Comparison of ENCODE assay signal across 20 cellular contexts in the genomic region with DNA sequence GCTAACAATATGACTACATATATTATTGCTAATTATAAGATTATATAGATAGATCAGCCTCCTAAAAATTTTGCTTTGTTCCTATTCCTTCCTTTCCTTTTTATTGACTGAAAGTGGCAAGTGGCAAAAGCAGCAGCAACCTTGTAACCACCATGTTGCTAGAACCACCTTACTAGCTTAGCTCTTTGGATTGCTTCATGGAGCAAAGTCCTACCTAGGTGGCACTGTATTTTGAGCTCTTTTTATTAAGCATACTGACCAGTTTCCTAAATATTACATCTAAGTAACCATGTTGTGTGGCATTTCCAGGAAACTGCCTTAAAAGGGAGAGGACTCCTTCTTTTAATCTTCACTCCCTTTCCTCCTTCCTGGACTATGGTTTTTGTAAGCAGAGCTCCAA.
"Had no signal": no experiment of that assay in that cellular context is flagged by ENCODE, and none has a peak within 500 bp of the region (broad histone marks: within the 10 kb centered on the region; RNA-seq: fewer than 3 reads in every experiment).

No MANE protein-coding gene starts in this region.

- H3K9ac ChIP-seq: neural progenitor cell had no signal

- H3K4me1 Mint-ChIP-seq: mesothelial cell of epicardium; neural progenitor cell; stimulated activated memory B cell treated with anti-CD40 and anti-IgM and Interleukin-4, amounts not matched to agents 10 μg/mL and 1 μg/mL and 100 μg/mL, for 72 hours had no signal

- H3K4me2 ChIP-seq: neural progenitor cell had no signal

- H3K27me3 Mint-ChIP-seq: natural killer cell treated with Interleukin-12 subunit alpha and Interleukin-12 subunit beta and Interleukin-15 and Interleukin-18, amount 100 ng/mL, for 72 hours; stimulated activated memory B cell treated with anti-CD40 and anti-IgM and Interleukin-4, amounts not matched to agents 10 μg/mL and 1 μg/mL and 100 μg/mL, for 72 hours; stimulated activated naive CD8-positive, alpha-beta T cell treated with anti-CD3 and anti-CD28 coated beads, Interleukin-15, Interleukin-2, amounts not matched to agents 100 ng/mL and 50 ng/mL, for 24 hours had no signal

- H3K9me3 ChIP-seq: esophagus muscularis mucosa, gastrocnemius medialis, heart right ventricle, left ventricle myocardium inferior, ovary, right atrium auricular region, testis had no signal

- FAIRE-seq: islet of Langerhans had no signal

- H2AFZ ChIP-seq: neural progenitor cell had no signal

- H3K4me1 ChIP-seq: esophagus muscularis mucosa, gastrocnemius medialis, left ventricle myocardium inferior, neural progenitor cell, right atrium auricular region, testis, tibial nerve had no signal

- H3K27me3 ChIP-seq: esophagus muscularis mucosa, gastrocnemius medialis, heart right ventricle, neural progenitor cell, ovary, right atrium auricular region, testis, tibial nerve had no signal

- H3K9me3 Mint-ChIP-seq: natural killer cell treated with Interleukin-12 subunit alpha and Interleukin-12 subunit beta and Interleukin-15 and Interleukin-18, amount 100 ng/mL, for 72 hours; neural progenitor cell; stimulated activated naive CD8-positive, alpha-beta T cell treated with anti-CD3 and anti-CD28 coated beads, Interleukin-15, Interleukin-2, amounts not matched to agents 100 ng/mL and 50 ng/mL, for 24 hours had no signal

- DNase-seq: effector CD8-positive, alpha-beta T cell; gastrocnemius medialis; heart right ventricle; hypothalamus; left ventricle myocardium inferior; nucleus accumbens; ovary; stimulated activated CD4-positive, alpha-beta T cell treated with anti-CD3 and anti-CD28 coated beads, Interleukin-4, amount 100 ng/mL, for 1 hour; testis had no signal

- H3K4me3 Mint-ChIP-seq: mesothelial cell of epicardium; natural killer cell treated with Interleukin-12 subunit alpha and Interleukin-12 subunit beta and Interleukin-15 and Interleukin-18, amount 100 ng/mL, for 72 hours; neural progenitor cell; stimulated activated memory B cell treated with anti-CD40 and anti-IgM and Interleukin-4, amounts not matched to agents 10 μg/mL and 1 μg/mL and 100 μg/mL, for 72 hours; stimulated activated naive CD8-positive, alpha-beta T cell treated with anti-CD3 and anti-CD28 coated beads, Interleukin-15, Interleukin-2, amounts not matched to agents 100 ng/mL and 50 ng/mL, for 24 hours had no signal

- H3K36me3 Mint-ChIP-seq: natural killer cell treated with Interleukin-12 subunit alpha and Interleukin-12 subunit beta and Interleukin-15 and Interleukin-18, amount 100 ng/mL, for 72 hours; neural progenitor cell; stimulated activated memory B cell treated with anti-CD40 and anti-IgM and Interleukin-4, amounts not matched to agents 10 μg/mL and 1 μg/mL and 100 μg/mL, for 72 hours had no signal

- H3K27ac ChIP-seq: coronary artery, epithelial cell of prostate, esophagus muscularis mucosa, gastrocnemius medialis, heart right ventricle, left ventricle myocardium inferior, neural progenitor cell, ovary, right atrium auricular region, testis, tibial nerve had no signal

- ATAC-seq: gastrocnemius medialis; heart right ventricle; natural killer cell treated with Interleukin-12 subunit alpha and Interleukin-12 subunit beta and Interleukin-15 and Interleukin-18, amount 100 ng/mL, for 72 hours; stimulated activated memory B cell treated with anti-CD40 and anti-IgM and Interleukin-4, amounts not matched to agents 10 μg/mL and 1 μg/mL and 100 μg/mL, for 72 hours had no signal

- H3K4me3 ChIP-seq: coronary artery, esophagus muscularis mucosa, gastrocnemius medialis, heart right ventricle, left ventricle myocardium inferior, neural progenitor cell, ovary, right atrium auricular region, testis, tibial nerve had no signal

- H3K27ac Mint-ChIP-seq: mesothelial cell of epicardium; neural progenitor cell; stimulated activated memory B cell treated with anti-CD40 and anti-IgM and Interleukin-4, amounts not matched to agents 10 μg/mL and 1 μg/mL and 100 μg/mL, for 72 hours; stimulated activated naive CD8-positive, alpha-beta T cell treated with anti-CD3 and anti-CD28 coated beads, Interleukin-15, Interleukin-2, amounts not matched to agents 100 ng/mL and 50 ng/mL, for 24 hours had no signal

- H3K36me3 ChIP-seq: esophagus muscularis mucosa, gastrocnemius medialis, heart right ventricle, left ventricle myocardium inferior, neural progenitor cell, ovary, right atrium auricular region, tibial nerve had no signal
